Comparison of ENCODE assay signal across 22 cellular contexts in the genomic region with DNA sequence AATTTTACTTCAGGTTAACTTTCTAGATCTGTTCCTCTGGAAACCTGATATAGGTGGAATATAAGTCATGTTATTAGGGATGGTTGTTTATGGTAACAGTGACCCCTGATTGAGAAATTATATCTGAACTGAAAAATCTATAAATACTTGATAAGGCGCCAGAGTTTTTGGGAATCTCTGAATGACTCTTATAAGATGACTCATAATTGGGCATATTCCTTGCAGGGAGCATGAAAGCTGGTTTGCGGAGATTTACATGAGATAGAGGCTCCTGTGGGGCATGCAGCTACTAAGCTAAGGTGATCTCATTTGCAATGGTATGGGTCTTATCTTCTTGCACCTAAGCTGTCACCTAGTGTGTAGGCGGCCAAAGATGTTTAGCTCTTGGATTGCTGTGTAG.
"Had no signal": no experiment of that assay in that cellular context is flagged by ENCODE, and none has a peak within 500 bp of the region (broad histone marks: within the 10 kb centered on the region; RNA-seq: fewer than 3 reads in every experiment).

No MANE protein-coding gene starts in this region.

- ATAC-seq: activated CD4-positive, CD25-positive, alpha-beta regulatory T cell treated with anti-CD3 and anti-CD28 coated beads, Interleukin-2, amount 50 U/mL, for 24 hours; activated CD8-positive, alpha-beta T cell treated with anti-CD3 and anti-CD28 coated beads for 36 hours; activated T-cell treated with anti-CD3 and anti-CD28 coated beads, Interleukin-2, amount 50 U/mL, for 72 hours; Right ventricle myocardium inferior had no signal

- H3K27ac ChIP-seq: breast epithelium, KMS-11, SK-N-MC had no signal

- H3K4me1 ChIP-seq: breast epithelium had no signal

- H3K4me3 ChIP-seq: breast epithelium, SK-N-MC had no signal

- H3K27me3 ChIP-seq: breast epithelium had no signal

- DNase-seq: activated CD4-positive, alpha-beta T cell treated with anti-CD3 and anti-CD28 coated beads for 4 hours; activated CD8-positive, alpha-beta memory T cell treated with anti-CD3 and anti-CD28 coated beads, Interleukin-2, amount 50 U/mL, for 4 hours; activated CD8-positive, alpha-beta T cell treated with anti-CD3 and anti-CD28 coated beads for 36 hours; activated gamma-delta T cell treated with Interleukin-2 at 50 U/mL for 16 hours; activated naive CD4-positive, alpha-beta T cell treated with anti-CD3 and anti-CD28 coated beads, Interleukin-2, amount 10 ng/mL, durations not matched to agents 7 days and 5 days; activated naive CD8-positive, alpha-beta T cell treated with anti-CD3 and anti-CD28 coated beads for 36 hours; activated T-cell treated with anti-CD3 and anti-CD28 coated beads, Interleukin-2, amount 50 U/mL, for 72 hours; central memory CD4-positive, alpha-beta T cell; MM.1S; NCI-H1105 treated with DMSO at 0.1 percent for 48 hours; NCI-H146; NCI-H187 treated with DMSO at 0.1 percent for 48 hours; NCI-H2081 treated with DMSO at 0.1 percent for 48 hours; NCI-H345; NCI-H510A; NCI-H526 treated with DMSO at 0.1 percent for 48 hours; T-helper 1 cell had no signal

- H3K9me3 ChIP-seq: breast epithelium had no signal

- H3K36me3 ChIP-seq: breast epithelium had no signal
